1 cellular context compared by ENCODE assay signal in genomic region chr10:72598769-72599701, GRCh38.
TF ChIP-seq lines count a peak whose summit lies in the region.

No MANE protein-coding gene starts in this region.

TF ChIP-seq in H1, 55 proteins besides CTCF, POLR2A, EP300 and RAD21:
- TF ChIP-seq KDM5A (IDR thresholded peaks at IDR 0.05; ENCODE audit: low read length) (no peak), GABPA (IDR thresholded peaks at IDR 0.05; ENCODE audit: borderline replicate concordance, insufficient read depth, low read length) (no peak), KDM1A (IDR thresholded peaks at IDR 0.05; ENCODE audit: borderline replicate concordance, low read length) (no peak), SIN3A (conservative IDR thresholded peaks at IDR 0.05 in 1 of 2, IDR thresholded peaks at IDR 0.05 in 1 of 2; ENCODE audit: low read depth in 1 of 2, low read length in 2 of 2) (no peak), TAF7 (optimal IDR thresholded peaks at IDR 0.05; ENCODE audit: borderline replicate concordance, low read depth, low read length) (no peak), ZNF274 (IDR thresholded peaks at IDR 0.05; ENCODE audit: borderline replicate concordance, extremely low read depth, low read length) (no peak), BACH1 (IDR thresholded peaks at IDR 0.05; ENCODE audit: low read length) (no peak), BRCA1 (IDR thresholded peaks at IDR 0.05; ENCODE audit: low read depth, low read length) (no peak), TCF12 (IDR thresholded peaks at IDR 0.05; ENCODE audit: low read depth, low read length) (no peak), KDM4A (IDR thresholded peaks at IDR 0.05; ENCODE audit: low read depth, low read length, severe bottlenecking) (no peak), ASH2L (IDR thresholded peaks at IDR 0.05; ENCODE audit: low read length) (no peak), CBX8 (IDR thresholded peaks at IDR 0.05; ENCODE audit: borderline replicate concordance, low read depth, low read length) (no peak), NANOG (IDR thresholded peaks at IDR 0.05; ENCODE audit: insufficient read depth, low read depth, low read length, poor library complexity, severe bottlenecking) (no peak), ATF3 (IDR thresholded peaks at IDR 0.05; ENCODE audit: insufficient read depth, low read depth, low read length) (no peak), HDAC2 (IDR thresholded peaks at IDR 0.05; ENCODE audit: borderline replicate concordance in 1 of 2, low read depth in 2 of 2, low read length in 2 of 2) (no peak), POLR2AphosphoS5 (IDR thresholded peaks at IDR 0.05; ENCODE audit: low read depth, low read length) (no peak), RFX5 (IDR thresholded peaks at IDR 0.05; ENCODE audit: borderline replicate concordance, low read depth, low read length) (no peak)
- TF ChIP-seq, protein P1, sequence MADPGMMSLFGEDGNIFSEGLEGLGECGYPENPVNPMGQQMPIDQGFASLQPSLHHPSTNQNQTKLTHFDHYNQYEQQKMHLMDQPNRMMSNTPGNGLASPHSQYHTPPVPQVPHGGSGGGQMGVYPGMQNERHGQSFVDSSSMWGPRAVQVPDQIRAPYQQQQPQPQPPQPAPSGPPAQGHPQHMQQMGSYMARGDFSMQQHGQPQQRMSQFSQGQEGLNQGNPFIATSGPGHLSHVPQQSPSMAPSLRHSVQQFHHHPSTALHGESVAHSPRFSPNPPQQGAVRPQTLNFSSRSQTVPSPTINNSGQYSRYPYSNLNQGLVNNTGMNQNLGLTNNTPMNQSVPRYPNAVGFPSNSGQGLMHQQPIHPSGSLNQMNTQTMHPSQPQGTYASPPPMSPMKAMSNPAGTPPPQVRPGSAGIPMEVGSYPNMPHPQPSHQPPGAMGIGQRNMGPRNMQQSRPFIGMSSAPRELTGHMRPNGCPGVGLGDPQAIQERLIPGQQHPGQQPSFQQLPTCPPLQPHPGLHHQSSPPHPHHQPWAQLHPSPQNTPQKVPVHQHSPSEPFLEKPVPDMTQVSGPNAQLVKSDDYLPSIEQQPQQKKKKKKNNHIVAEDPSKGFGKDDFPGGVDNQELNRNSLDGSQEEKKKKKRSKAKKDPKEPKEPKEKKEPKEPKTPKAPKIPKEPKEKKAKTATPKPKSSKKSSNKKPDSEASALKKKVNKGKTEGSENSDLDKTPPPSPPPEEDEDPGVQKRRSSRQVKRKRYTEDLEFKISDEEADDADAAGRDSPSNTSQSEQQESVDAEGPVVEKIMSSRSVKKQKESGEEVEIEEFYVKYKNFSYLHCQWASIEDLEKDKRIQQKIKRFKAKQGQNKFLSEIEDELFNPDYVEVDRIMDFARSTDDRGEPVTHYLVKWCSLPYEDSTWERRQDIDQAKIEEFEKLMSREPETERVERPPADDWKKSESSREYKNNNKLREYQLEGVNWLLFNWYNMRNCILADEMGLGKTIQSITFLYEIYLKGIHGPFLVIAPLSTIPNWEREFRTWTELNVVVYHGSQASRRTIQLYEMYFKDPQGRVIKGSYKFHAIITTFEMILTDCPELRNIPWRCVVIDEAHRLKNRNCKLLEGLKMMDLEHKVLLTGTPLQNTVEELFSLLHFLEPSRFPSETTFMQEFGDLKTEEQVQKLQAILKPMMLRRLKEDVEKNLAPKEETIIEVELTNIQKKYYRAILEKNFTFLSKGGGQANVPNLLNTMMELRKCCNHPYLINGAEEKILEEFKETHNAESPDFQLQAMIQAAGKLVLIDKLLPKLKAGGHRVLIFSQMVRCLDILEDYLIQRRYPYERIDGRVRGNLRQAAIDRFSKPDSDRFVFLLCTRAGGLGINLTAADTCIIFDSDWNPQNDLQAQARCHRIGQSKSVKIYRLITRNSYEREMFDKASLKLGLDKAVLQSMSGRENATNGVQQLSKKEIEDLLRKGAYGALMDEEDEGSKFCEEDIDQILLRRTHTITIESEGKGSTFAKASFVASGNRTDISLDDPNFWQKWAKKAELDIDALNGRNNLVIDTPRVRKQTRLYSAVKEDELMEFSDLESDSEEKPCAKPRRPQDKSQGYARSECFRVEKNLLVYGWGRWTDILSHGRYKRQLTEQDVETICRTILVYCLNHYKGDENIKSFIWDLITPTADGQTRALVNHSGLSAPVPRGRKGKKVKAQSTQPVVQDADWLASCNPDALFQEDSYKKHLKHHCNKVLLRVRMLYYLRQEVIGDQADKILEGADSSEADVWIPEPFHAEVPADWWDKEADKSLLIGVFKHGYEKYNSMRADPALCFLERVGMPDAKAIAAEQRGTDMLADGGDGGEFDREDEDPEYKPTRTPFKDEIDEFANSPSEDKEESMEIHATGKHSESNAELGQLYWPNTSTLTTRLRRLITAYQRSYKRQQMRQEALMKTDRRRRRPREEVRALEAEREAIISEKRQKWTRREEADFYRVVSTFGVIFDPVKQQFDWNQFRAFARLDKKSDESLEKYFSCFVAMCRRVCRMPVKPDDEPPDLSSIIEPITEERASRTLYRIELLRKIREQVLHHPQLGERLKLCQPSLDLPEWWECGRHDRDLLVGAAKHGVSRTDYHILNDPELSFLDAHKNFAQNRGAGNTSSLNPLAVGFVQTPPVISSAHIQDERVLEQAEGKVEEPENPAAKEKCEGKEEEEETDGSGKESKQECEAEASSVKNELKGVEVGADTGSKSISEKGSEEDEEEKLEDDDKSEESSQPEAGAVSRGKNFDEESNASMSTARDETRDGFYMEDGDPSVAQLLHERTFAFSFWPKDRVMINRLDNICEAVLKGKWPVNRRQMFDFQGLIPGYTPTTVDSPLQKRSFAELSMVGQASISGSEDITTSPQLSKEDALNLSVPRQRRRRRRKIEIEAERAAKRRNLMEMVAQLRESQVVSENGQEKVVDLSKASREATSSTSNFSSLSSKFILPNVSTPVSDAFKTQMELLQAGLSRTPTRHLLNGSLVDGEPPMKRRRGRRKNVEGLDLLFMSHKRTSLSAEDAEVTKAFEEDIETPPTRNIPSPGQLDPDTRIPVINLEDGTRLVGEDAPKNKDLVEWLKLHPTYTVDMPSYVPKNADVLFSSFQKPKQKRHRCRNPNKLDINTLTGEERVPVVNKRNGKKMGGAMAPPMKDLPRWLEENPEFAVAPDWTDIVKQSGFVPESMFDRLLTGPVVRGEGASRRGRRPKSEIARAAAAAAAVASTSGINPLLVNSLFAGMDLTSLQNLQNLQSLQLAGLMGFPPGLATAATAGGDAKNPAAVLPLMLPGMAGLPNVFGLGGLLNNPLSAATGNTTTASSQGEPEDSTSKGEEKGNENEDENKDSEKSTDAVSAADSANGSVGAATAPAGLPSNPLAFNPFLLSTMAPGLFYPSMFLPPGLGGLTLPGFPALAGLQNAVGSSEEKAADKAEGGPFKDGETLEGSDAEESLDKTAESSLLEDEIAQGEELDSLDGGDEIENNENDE (IDR thresholded peaks at IDR 0.05; ENCODE audit: insufficient replicate concordance, low read length), result no peak
- TF ChIP-seq, protein P2, sequence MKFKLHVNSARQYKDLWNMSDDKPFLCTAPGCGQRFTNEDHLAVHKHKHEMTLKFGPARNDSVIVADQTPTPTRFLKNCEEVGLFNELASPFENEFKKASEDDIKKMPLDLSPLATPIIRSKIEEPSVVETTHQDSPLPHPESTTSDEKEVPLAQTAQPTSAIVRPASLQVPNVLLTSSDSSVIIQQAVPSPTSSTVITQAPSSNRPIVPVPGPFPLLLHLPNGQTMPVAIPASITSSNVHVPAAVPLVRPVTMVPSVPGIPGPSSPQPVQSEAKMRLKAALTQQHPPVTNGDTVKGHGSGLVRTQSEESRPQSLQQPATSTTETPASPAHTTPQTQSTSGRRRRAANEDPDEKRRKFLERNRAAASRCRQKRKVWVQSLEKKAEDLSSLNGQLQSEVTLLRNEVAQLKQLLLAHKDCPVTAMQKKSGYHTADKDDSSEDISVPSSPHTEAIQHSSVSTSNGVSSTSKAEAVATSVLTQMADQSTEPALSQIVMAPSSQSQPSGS (IDR thresholded peaks at IDR 0.05; ENCODE audit: low read length), result no peak
